10 cellular contexts compared by ENCODE assay signal in the genomic region with DNA sequence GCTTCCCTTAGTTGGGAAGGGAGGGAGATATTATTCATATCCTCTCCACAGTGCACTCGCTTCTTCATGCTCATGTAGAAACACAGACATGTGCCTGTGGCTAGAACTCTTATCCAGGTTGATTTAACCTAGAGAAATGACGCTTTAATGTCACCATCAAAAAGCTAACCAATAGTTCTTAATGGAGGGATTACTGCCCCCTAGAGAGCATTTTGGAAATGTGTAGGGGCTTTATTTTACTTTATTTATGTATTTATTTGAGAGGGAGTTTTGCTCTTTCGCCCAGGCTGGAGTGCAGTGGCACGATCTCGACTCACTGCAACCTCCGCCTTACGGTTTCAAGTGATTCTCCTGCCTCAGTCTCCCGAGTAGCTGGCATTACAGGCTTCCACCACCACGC.
DNase-seq lines count a peak whose midpoint lies in the region; ATAC-seq and TF ChIP-seq lines count a peak whose summit lies in the region.
"Had no signal": no experiment of that assay in that cellular context is flagged by ENCODE, and none has a peak within 500 bp of the region (broad histone marks: within the 10 kb centered on the region; RNA-seq: fewer than 3 reads in every experiment).

No MANE protein-coding gene starts in this region.

- ATAC-seq in DND-41 (ENCODE audit: insufficient read depth, low read depth), result no peak
- no peak for ATAC-seq in HG02588 (IDR thresholded peaks at IDR 0.05; ENCODE audit: unreplicated experiment)
- ATAC-seq in GM21529 (IDR thresholded peaks at IDR 0.05; ENCODE audit: unreplicated experiment), result no peak

- peaks cover 9% of the 10 kb centered on the region for H3K27me3 ChIP-seq in DND-41 (ENCODE audit: insufficient read depth, low read length, poor library complexity)
- no peaks in the 10 kb centered on the region for H3K27me3 ChIP-seq in mesendoderm (ENCODE audit: insufficient read depth, low read length, poor library complexity)
- H3K27me3 ChIP-seq in spleen (replicated peaks in 1 of 7), result no peaks in the 10 kb centered on the region

- H3K9ac ChIP-seq in DND-41 (ENCODE audit: low read depth, low read length) (no peak overlapping the region), mesendoderm (ENCODE audit: low read length) (no peak overlapping the region)

- TF ChIP-seq CTCF in DND-41 (IDR thresholded peaks at IDR 0.05; ENCODE audit: borderline replicate concordance, extremely low read depth, low read length, poor library complexity, severe bottlenecking) (peak; percentile 48), spleen (IDR thresholded peaks at IDR 0.05 in 8 of 11, conservative IDR thresholded peaks at IDR 0.05 in 3 of 11) (peak in 4 of 11 experiments; percentile 5 to 24 (median 12))

- intact Hi-C loops in spleen (cut with DNase I; ENCODE audit: low total_unique reads) (no loop called here), posterior cingulate gyrus (cut with DNase I) (loop anchor here (10.0 kb wide), 1 partner anchor 289 kb away; no protein-coding TSS in a partner anchor)

- no peak overlapping the region for H3K4me3 ChIP-seq in DND-41 (ENCODE audit: low read depth in 1 of 2, low read length in 2 of 2)
- H3K4me3 ChIP-seq in mesendoderm (ENCODE audit: low read length), result no peak overlapping the region
- H3K4me3 ChIP-seq in spleen, result no peak overlapping the region

- DNase-seq in DND-41 (no peak), Kasumi-1 (lab: John Stamatoyannopoulos, UW) (peak; percentile 0 to 32), astrocyte of the hippocampus (ENCODE audit: low read depth, low spot score) (peak; percentile 13), mesendoderm (peak; percentile 65), spleen (no peak), posterior cingulate gyrus (no peak)
- DNase-seq: dermis blood vessel endothelial cell; stimulated activated CD4-positive, alpha-beta T cell treated with anti-CD3 and anti-CD28 coated beads, Interleukin-15, amount 100 ng/mL, for 24 hours had no signal

- H2AFZ ChIP-seq in DND-41 (ENCODE audit: low read depth, low read length), result no peak overlapping the region

- H4K8ac ChIP-seq in mesendoderm (ENCODE audit: low read depth, low read length), result no peak overlapping the region

- H3K4me2 ChIP-seq in DND-41 (ENCODE audit: insufficient read depth, low read length) (no peak overlapping the region), mesendoderm (ENCODE audit: low read length) (no peak overlapping the region)

- WGBS in mesendoderm (ENCODE audit: extremely low coverage, insufficient coverage, low lambda C conversion rate), result no CpG with 5 or more reads among the region's 9 CpGs
- 63 to 78% (median 68%) methylated on average over 9 of the region's 9 CpGs for WGBS in spleen, 5 donors

- H3K9me3 ChIP-seq in DND-41 (ENCODE audit: insufficient read depth, low read length, severe bottlenecking), result no peaks in the 10 kb centered on the region
- no peaks in the 10 kb centered on the region for H3K9me3 ChIP-seq in spleen

- no peak overlapping the region for H2BK120ac ChIP-seq in mesendoderm (ENCODE audit: low read depth, low read length)

- no peaks in the 10 kb centered on the region for H4K20me1 ChIP-seq in DND-41 (ENCODE audit: insufficient read depth, low read length)

- H3K4me1 ChIP-seq in DND-41 (ENCODE audit: insufficient read depth, low read length) (no peaks in the 10 kb centered on the region), mesendoderm (ENCODE audit: control insufficient read depth, low read depth, low read length) (no peaks in the 10 kb centered on the region), spleen (peaks cover 0 to 7% (median 0%) of the 10 kb centered on the region in 6 donors)

- no peak overlapping the region for H3K4ac ChIP-seq in mesendoderm (ENCODE audit: low read depth, low read length)

- H2BK15ac ChIP-seq in mesendoderm (replicated peaks; ENCODE audit: low read depth), result no peak overlapping the region

- H4K5ac ChIP-seq in mesendoderm (ENCODE audit: low read length), result no peak overlapping the region

- H2AK5ac ChIP-seq in mesendoderm (ENCODE audit: low read length), result no peak overlapping the region

- no peaks in the 10 kb centered on the region for H3K79me1 ChIP-seq in mesendoderm (ENCODE audit: low read length)

- TF ChIP-seq POLR2A in spleen (IDR thresholded peaks at IDR 0.05), result no peak

- no peak overlapping the region for H3K56ac ChIP-seq in mesendoderm (ENCODE audit: low read length)

- no peak overlapping the region for H3K23ac ChIP-seq in mesendoderm (ENCODE audit: low read length)

- H3K36me3 ChIP-seq in DND-41 (ENCODE audit: insufficient read depth, low read length), result no peaks in the 10 kb centered on the region
- H3K36me3 ChIP-seq in mesendoderm (ENCODE audit: control insufficient read depth, insufficient read depth, low read length), result no peaks in the 10 kb centered on the region
- no peaks in the 10 kb centered on the region for H3K36me3 ChIP-seq in spleen

- H3K27ac ChIP-seq in DND-41 (ENCODE audit: low read length) (no peak overlapping the region), mesendoderm (ENCODE audit: low read depth, low read length) (no peak overlapping the region), spleen (no peak overlapping the region)

- no peak overlapping the region for H3K18ac ChIP-seq in mesendoderm (ENCODE audit: low read length)

- H2BK5ac ChIP-seq in mesendoderm (ENCODE audit: low read length), result no peak overlapping the region

- no peaks in the 10 kb centered on the region for H3K79me2 ChIP-seq in DND-41 (ENCODE audit: insufficient read depth, low read length)
- no peaks in the 10 kb centered on the region for H3K79me2 ChIP-seq in mesendoderm (ENCODE audit: control insufficient read depth, insufficient read depth, low read length)

Comparison
In these comparisons a context has a peak if more than half of its experiments do, and no peak if none do; other contexts are left out.
1. DNase-seq: peak in Kasumi-1 (2 of 2), astrocyte of the hippocampus (single experiment) and mesendoderm (single experiment); none in DND-41 (single experiment), spleen (single experiment) and posterior cingulate gyrus (0 of 10).